1 cellular context compared by ENCODE assay signal in the genomic region with DNA sequence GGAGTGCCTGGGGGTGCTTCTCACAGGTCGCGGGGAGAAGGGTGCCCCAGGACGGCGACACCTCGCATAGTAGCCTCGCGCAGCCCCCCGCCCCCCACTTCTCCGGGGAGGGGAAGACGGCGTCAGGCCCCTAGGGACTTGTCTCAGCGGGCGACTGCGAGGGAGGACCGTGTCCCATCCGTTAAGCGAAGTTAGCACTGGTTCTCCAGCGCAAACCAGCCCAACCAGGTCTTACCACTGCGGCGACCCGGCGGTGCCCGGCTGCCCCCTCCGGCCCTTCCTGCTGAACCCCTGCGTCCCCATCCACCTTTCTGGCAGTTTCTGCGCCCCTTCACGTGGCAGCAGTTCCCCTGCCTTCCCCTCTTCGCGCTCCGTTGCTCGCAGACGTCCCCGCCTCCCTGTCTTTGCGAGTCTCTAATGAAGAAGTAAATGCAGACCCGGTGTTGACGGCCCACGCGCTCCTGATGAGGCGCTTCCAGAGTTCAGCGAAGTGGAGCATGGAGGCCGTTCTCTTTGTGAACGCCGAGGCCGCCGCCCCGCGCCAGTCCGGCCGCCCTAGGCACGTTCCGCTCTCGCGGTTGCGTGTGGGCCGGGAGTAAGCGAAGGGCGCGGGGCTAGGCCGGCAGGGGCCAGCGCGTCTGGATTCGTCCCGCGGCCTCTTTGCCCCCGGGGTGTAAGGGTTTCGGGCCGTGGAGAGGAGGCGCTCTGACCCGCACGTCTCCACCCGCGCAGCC.
TF ChIP-seq lines count a peak whose summit lies in the region.

No MANE protein-coding gene starts in this region.

TF ChIP-seq in GM23338, 12 proteins besides CTCF, POLR2A, EP300 and RAD21 (continued from another document):
- TF ChIP-seq, protein P1, sequence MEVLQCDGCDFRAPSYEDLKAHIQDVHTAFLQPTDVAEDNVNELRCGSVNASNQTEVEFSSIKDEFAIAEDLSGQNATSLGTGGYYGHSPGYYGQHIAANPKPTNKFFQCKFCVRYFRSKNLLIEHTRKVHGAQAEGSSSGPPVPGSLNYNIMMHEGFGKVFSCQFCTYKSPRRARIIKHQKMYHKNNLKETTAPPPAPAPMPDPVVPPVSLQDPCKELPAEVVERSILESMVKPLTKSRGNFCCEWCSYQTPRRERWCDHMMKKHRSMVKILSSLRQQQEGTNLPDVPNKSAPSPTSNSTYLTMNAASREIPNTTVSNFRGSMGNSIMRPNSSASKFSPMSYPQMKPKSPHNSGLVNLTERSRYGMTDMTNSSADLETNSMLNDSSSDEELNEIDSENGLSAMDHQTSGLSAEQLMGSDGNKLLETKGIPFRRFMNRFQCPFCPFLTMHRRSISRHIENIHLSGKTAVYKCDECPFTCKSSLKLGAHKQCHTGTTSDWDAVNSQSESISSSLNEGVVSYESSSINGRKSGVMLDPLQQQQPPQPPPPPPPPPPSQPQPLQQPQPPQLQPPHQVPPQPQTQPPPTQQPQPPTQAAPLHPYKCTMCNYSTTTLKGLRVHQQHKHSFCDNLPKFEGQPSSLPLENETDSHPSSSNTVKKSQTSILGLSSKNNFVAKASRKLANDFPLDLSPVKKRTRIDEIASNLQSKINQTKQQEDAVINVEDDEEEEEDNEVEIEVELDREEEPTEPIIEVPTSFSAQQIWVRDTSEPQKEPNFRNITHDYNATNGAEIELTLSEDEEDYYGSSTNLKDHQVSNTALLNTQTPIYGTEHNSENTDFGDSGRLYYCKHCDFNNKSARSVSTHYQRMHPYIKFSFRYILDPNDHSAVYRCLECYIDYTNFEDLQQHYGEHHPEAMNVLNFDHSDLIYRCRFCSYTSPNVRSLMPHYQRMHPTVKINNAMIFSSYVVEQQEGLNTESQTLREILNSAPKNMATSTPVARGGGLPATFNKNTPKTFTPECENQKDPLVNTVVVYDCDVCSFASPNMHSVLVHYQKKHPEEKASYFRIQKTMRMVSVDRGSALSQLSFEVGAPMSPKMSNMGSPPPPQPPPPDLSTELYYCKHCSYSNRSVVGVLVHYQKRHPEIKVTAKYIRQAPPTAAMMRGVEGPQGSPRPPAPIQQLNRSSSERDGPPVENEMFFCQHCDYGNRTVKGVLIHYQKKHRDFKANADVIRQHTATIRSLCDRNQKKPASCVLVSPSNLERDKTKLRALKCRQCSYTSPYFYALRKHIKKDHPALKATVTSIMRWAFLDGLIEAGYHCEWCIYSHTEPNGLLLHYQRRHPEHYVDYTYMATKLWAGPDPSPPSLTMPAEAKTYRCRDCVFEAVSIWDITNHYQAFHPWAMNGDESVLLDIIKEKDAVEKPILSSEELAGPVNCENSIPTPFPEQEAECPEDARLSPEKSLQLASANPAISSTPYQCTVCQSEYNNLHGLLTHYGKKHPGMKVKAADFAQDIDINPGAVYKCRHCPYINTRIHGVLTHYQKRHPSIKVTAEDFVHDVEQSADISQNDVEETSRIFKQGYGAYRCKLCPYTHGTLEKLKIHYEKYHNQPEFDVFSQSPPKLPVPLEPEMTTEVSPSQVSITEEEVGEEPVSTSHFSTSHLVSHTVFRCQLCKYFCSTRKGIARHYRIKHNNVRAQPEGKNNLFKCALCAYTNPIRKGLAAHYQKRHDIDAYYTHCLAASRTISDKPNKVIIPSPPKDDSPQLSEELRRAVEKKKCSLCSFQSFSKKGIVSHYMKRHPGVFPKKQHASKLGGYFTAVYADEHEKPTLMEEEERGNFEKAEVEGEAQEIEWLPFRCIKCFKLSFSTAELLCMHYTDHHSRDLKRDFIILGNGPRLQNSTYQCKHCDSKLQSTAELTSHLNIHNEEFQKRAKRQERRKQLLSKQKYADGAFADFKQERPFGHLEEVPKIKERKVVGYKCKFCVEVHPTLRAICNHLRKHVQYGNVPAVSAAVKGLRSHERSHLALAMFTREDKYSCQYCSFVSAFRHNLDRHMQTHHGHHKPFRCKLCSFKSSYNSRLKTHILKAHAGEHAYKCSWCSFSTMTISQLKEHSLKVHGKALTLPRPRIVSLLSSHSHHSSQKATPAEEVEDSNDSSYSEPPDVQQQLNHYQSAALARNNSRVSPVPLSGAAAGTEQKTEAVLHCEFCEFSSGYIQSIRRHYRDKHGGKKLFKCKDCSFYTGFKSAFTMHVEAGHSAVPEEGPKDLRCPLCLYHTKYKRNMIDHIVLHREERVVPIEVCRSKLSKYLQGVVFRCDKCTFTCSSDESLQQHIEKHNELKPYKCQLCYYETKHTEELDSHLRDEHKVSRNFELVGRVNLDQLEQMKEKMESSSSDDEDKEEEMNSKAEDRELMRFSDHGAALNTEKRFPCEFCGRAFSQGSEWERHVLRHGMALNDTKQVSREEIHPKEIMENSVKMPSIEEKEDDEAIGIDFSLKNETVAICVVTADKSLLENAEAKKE (CRISPR knock-in tag; IDR thresholded peaks at IDR 0.05) = no peak
